13 cellular contexts compared by ENCODE assay signal in the genomic region with DNA sequence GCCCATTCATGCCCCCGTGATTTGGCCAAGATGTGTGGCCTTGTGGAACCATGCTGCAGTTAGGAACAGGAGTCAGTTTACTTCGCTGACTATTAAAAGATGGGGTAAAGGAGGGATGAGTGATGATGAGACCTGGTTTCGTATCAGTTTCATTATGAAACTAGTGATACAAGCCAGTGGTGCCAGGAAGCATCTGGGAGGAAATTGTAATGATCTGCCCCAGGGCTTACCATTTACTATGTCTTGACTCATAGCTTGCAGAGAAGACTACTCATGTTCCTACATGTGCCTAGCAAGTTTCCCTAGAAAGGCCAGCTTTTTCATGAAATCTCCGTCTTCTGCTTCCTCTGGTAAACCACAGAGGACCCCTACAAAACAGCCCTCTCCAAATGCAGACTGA. TPM values are rescaled to one million over a fixed set of nuclear protein-coding genes. Genes with fewer than 3 reads are reported as not detected.
DNase-seq lines count a peak whose midpoint lies in the region; ATAC-seq and TF ChIP-seq lines count a peak whose summit lies in the region.
"Had no signal": no experiment of that assay in that cellular context is flagged by ENCODE, and none has a peak within 500 bp of the region (broad histone marks: within the 10 kb centered on the region; RNA-seq: fewer than 3 reads in every experiment).

No MANE protein-coding gene starts in this region.

- H3K9ac ChIP-seq in Karpas-422 (ENCODE audit: low read length) = no peak overlapping the region

- ATAC-seq in HG02973 (IDR thresholded peaks at IDR 0.05; ENCODE audit: unreplicated experiment) (no peak), GM18517 (IDR thresholded peaks at IDR 0.05; ENCODE audit: unreplicated experiment) (no peak)
- ATAC-seq: Panc1, sciatic nerve had no signal

- no peaks in the 10 kb centered on the region for H3K36me3 Mint-ChIP-seq in activated CD4-positive, alpha-beta T cell treated with anti-CD3 and anti-CD28 coated beads, Interleukin-2, amount 10 ng/mL, durations not matched to agents 24 days and 14 days (ENCODE audit: low read depth)
- no peaks in the 10 kb centered on the region for H3K36me3 Mint-ChIP-seq in activated T-cell treated with anti-CD3 and anti-CD28 coated beads, Interleukin-2, amount 50 U/mL, for 24 hours (ENCODE audit: low read depth)

- H3K4me2 ChIP-seq in Karpas-422 (ENCODE audit: low read depth, low read length, poor library complexity, severe bottlenecking) = no peak overlapping the region

- H2AFZ ChIP-seq in Karpas-422 (ENCODE audit: low read length) = no peak overlapping the region

- peak; percentile 69 for DNase-seq in activated CD4-positive, alpha-beta T cell treated with anti-CD3 and anti-CD28 coated beads, Interleukin-2, amount 10 ng/mL, durations not matched to agents 24 days and 14 days
- DNase-seq in activated CD4-positive, alpha-beta T cell treated with anti-CD3 and anti-CD28 coated beads for 1 hour = no peak
- DNase-seq in HL-60 (ENCODE audit: low read depth in 1 of 2, low spot score in 1 of 2) (peak; percentile 7 to 38), Karpas-422 (no peak)
- DNase-seq in activated T-cell treated with anti-CD3 and anti-CD28 coated beads, Interleukin-2, amount 50 U/mL, for 24 hours = peak; percentile 42
- peak in 2 of 3 experiments; percentile 2 to 12 for DNase-seq in stimulated activated CD4-positive, alpha-beta T cell treated with anti-CD3 and anti-CD28 coated beads, TNF-alpha, amount 100 ng/mL, for 24 hours (ENCODE audit: low read depth in 3 of 3)
- DNase-seq: ACHN; NCI-H1436; stimulated activated naive CD4-positive, alpha-beta T cell treated with Interleukin-2 at 50 U/mL for 16 hours had no signal

- H3K36me3 ChIP-seq in Karpas-422 (ENCODE audit: insufficient read depth, low read length) = no peaks in the 10 kb centered on the region

- no peaks in the 10 kb centered on the region for H3K27me3 ChIP-seq in HL-60 (ENCODE audit: insufficient read depth, poor library complexity, severe bottlenecking)
- no peaks in the 10 kb centered on the region for H3K27me3 ChIP-seq in Karpas-422 (ENCODE audit: low read length)

- intact Hi-C loops in activated CD4-positive, alpha-beta T cell treated with anti-CD3 and anti-CD28 coated beads, Interleukin-2, amount 10 ng/mL, durations not matched to agents 24 days and 14 days (cut with micrococcal nuclease) = no loop called here

- H3K27ac ChIP-seq in HL-60 (replicated peaks) (no peak overlapping the region), Karpas-422 (ENCODE audit: low read length) (no peak overlapping the region)

- H3K9me3 Mint-ChIP-seq in activated CD4-positive, alpha-beta T cell treated with anti-CD3 and anti-CD28 coated beads, Interleukin-2, amount 10 ng/mL, durations not matched to agents 24 days and 14 days = no peaks in the 10 kb centered on the region
- H3K9me3 Mint-ChIP-seq in activated T-cell treated with anti-CD3 and anti-CD28 coated beads, Interleukin-2, amount 50 U/mL, for 24 hours = no peaks in the 10 kb centered on the region

- no peak for TF ChIP-seq CTCF in HL-60 (IDR thresholded peaks at IDR 0.05; ENCODE audit: insufficient read depth, low read length)

- peak overlapping the region; percentile 79 for H3K27ac Mint-ChIP-seq in activated CD4-positive, alpha-beta T cell treated with anti-CD3 and anti-CD28 coated beads, Interleukin-2, amount 10 ng/mL, durations not matched to agents 24 days and 14 days
- H3K27ac Mint-ChIP-seq in activated T-cell treated with anti-CD3 and anti-CD28 coated beads, Interleukin-2, amount 50 U/mL, for 24 hours = peak overlapping the region; percentile 93

- no peaks in the 10 kb centered on the region for H4K20me1 ChIP-seq in Karpas-422 (ENCODE audit: insufficient read depth, low read depth, low read length)

- no peaks in the 10 kb centered on the region for H3K9me2 ChIP-seq in Karpas-422 (replicated peaks; ENCODE audit: insufficient read depth, low read length)

- H3K4me3 Mint-ChIP-seq in activated CD4-positive, alpha-beta T cell treated with anti-CD3 and anti-CD28 coated beads, Interleukin-2, amount 10 ng/mL, durations not matched to agents 24 days and 14 days = no peak overlapping the region
- peak overlapping the region; percentile 39 for H3K4me3 Mint-ChIP-seq in activated T-cell treated with anti-CD3 and anti-CD28 coated beads, Interleukin-2, amount 50 U/mL, for 24 hours

- H3K9me3 ChIP-seq in Karpas-422 (ENCODE audit: low read length) = no peaks in the 10 kb centered on the region

- H3K4me1 Mint-ChIP-seq in activated CD4-positive, alpha-beta T cell treated with anti-CD3 and anti-CD28 coated beads, Interleukin-2, amount 10 ng/mL, durations not matched to agents 24 days and 14 days = peaks cover 11% of the 10 kb centered on the region
- peaks cover 26% of the 10 kb centered on the region for H3K4me1 Mint-ChIP-seq in activated T-cell treated with anti-CD3 and anti-CD28 coated beads, Interleukin-2, amount 50 U/mL, for 24 hours (ENCODE audit: low read depth)

- no peaks in the 10 kb centered on the region for H3K4me1 ChIP-seq in Karpas-422 (ENCODE audit: low read length)

- H3K4me3 ChIP-seq in HL-60 (replicated peaks; ENCODE audit: insufficient read depth, low read length) (no peak overlapping the region), Karpas-422 (ENCODE audit: low read length) (no peak overlapping the region)

- H3K79me2 ChIP-seq in Karpas-422 (ENCODE audit: low read length) = no peaks in the 10 kb centered on the region

- no peaks in the 10 kb centered on the region for H3K27me3 Mint-ChIP-seq in activated CD4-positive, alpha-beta T cell treated with anti-CD3 and anti-CD28 coated beads, Interleukin-2, amount 10 ng/mL, durations not matched to agents 24 days and 14 days
- peaks cover 3% of the 10 kb centered on the region for H3K27me3 Mint-ChIP-seq in activated T-cell treated with anti-CD3 and anti-CD28 coated beads, Interleukin-2, amount 50 U/mL, for 24 hours

RNA-seq across cellular contexts. Expression of a gene that starts 23.2 kb away (rescaled TPM):
- 0.19 and 0.37 TPM in 2 replicates for total RNA-seq in activated CD4-positive, alpha-beta T cell treated with anti-CD3 and anti-CD28 coated beads, Interleukin-2, amount 10 ng/mL, durations not matched to agents 24 days and 14 days
- total RNA-seq in Karpas-422 (2014; rRNA removed; shearing (Covaris generic); ENCODE audit: low replicate concordance) = 0.97 TPM in 1 of 2 replicates, not detected in the other

Comparison
In these comparisons a context has a peak if more than half of its experiments do, and no peak if none do; other contexts are left out.
1. DNase-seq: peak in activated CD4-positive, alpha-beta T cell treated with anti-CD3 and anti-CD28 coated beads, Interleukin-2, amount 10 ng/mL, durations not matched to agents 24 days and 14 days (single experiment), HL-60 (2 of 2), activated T-cell treated with anti-CD3 and anti-CD28 coated beads, Interleukin-2, amount 50 U/mL, for 24 hours (single experiment) and stimulated activated CD4-positive, alpha-beta T cell treated with anti-CD3 and anti-CD28 coated beads, TNF-alpha, amount 100 ng/mL, for 24 hours (2 of 3); none in activated CD4-positive, alpha-beta T cell treated with anti-CD3 and anti-CD28 coated beads for 1 hour (single experiment) and Karpas-422 (single experiment).